8 cellular contexts compared by ENCODE assay signal in the genomic region with DNA sequence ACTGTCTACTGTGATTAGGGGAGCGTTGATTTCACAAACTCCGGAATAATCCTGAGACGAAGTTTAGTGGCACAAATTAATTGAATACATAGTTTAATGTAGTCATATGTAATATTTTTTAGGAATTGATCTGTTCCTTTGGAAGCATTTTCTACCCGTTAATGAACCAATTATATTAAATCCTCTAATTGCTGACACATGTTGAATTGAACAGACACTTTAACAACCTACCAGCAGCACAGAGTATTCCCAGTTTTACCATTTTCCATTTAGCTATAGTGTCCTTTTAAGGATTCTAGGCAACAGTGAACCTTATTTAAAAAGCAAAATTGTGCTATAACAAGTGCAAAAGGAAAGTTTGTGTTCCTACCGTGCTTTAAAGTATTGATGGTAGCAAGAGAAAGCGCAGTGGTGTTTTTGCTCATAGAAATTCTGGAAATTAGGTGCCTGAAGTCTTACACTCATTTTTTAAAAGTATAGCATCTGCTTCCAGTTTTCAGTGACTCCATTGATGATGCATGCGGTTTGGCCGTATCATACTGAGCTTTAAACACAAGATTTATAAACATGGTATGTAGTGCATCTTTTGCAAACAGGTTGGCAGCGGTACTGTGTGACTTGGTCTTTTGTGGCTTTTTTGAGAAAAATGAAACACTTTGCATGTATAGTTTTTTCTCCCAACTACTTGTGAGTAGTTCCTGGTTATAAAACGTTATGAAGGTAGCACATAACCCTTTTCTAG. TPM values are rescaled to one million over a fixed set of nuclear protein-coding genes. Genes with fewer than 3 reads are reported as not detected.
DNase-seq lines count a peak whose midpoint lies in the region; ATAC-seq and TF ChIP-seq lines count a peak whose summit lies in the region.

No MANE protein-coding gene starts in this region.

- H3K9me3 Mint-ChIP-seq in MCF 10A (ENCODE audit: unreplicated experiment), result no peaks in the 10 kb centered on the region

- H3K27ac Mint-ChIP-seq in MCF 10A (ENCODE audit: low read depth, unreplicated experiment), result peak overlapping the region; percentile 99

- H2AFZ ChIP-seq in ACC112 (ENCODE audit: low read length, unreplicated experiment), result no peak overlapping the region

- H3K4me3 ChIP-seq in ACC112 (ENCODE audit: low read depth, low read length) (peak overlapping the region; percentile 92), HUES6 (ENCODE audit: low read depth, low read length) (peak overlapping the region; percentile 77), mononuclear cell (ENCODE audit: low read length) (peak overlapping the region; percentile 99)

- H3K27ac ChIP-seq in ACC112 (ENCODE audit: low read depth, low read length), result peak overlapping the region; percentile 97
- H3K27ac ChIP-seq in HUES6 (ENCODE audit: low read depth, low read length), result peak overlapping the region; percentile 23; the same call in 1 of the 2 replicates

- H3K9me3 ChIP-seq in HUES6 (ENCODE audit: control insufficient read depth, insufficient read depth, low read depth, low read length) (peaks cover 2% of the 10 kb centered on the region; the same call in 1 of the 2 replicates), mononuclear cell (ENCODE audit: low read depth, low read length) (no peaks in the 10 kb centered on the region)

- H3K27me3 ChIP-seq in ACC112 (ENCODE audit: insufficient read depth, low read length) (no peaks in the 10 kb centered on the region), HUES6 (ENCODE audit: control insufficient read depth, insufficient read depth, low read length) (no peaks in the 10 kb centered on the region), mononuclear cell (ENCODE audit: insufficient read depth, low read length) (no peaks in the 10 kb centered on the region)

- peaks cover 32% of the 10 kb centered on the region for H3K4me1 Mint-ChIP-seq in MCF 10A (ENCODE audit: insufficient read depth, unreplicated experiment)

- peak overlapping the region; percentile 80 for H3K4me3 Mint-ChIP-seq in MCF 10A (ENCODE audit: unreplicated experiment)

- H3K4me1 ChIP-seq in ACC112 (ENCODE audit: control insufficient read depth, insufficient read depth, low read length, unreplicated experiment), result peaks cover 26% of the 10 kb centered on the region
- peaks cover 18% of the 10 kb centered on the region; the same call in 1 of the 2 replicates for H3K4me1 ChIP-seq in HUES6 (ENCODE audit: control insufficient read depth, insufficient read depth, low read length)
- peaks cover 39% of the 10 kb centered on the region for H3K4me1 ChIP-seq in mononuclear cell (ENCODE audit: insufficient read depth, low read length)

- H3K79me2 ChIP-seq in ACC112 (ENCODE audit: control insufficient read depth, insufficient read depth, low read length, unreplicated experiment), result peaks cover 67% of the 10 kb centered on the region

- H3K27me3 Mint-ChIP-seq in MCF 10A (ENCODE audit: insufficient read depth, unreplicated experiment), result no peaks in the 10 kb centered on the region

- peaks cover 63% of the 10 kb centered on the region for H3K36me3 Mint-ChIP-seq in MCF 10A (ENCODE audit: insufficient read depth, unreplicated experiment)

- no peak for TF ChIP-seq CTCF in MCF 10A (IDR thresholded peaks at IDR 0.05; ENCODE audit: unreplicated experiment)

- POLR2A ChIA-PET in MCF 10A (lab: Yijun Ruan, JAX), result interaction anchor here (0.5 to 4.6 kb wide), 13 partner anchors 17 to 1697 kb away, joined by 3 to 28 read pairs (median 5); no protein-coding TSS in a partner anchor

- no peak for ATAC-seq in GM21381 (IDR thresholded peaks at IDR 0.05; ENCODE audit: unreplicated experiment)

- intact Hi-C loops in MCF 10A (cut with micrococcal nuclease), result loop anchor here (5.0 kb wide), 1 partner anchor 47 kb away; no protein-coding TSS in a partner anchor

- DNase-seq in MCF 10A (ENCODE audit: unreplicated experiment) (no peak), cerebellar cortex (ENCODE audit: low spot score) (no peak), HT-29 (ENCODE audit: low spot score) (no peak)
- DNase-seq in effector CD4-positive, alpha-beta T cell, result no peak

- no TSS peak for BruUV-seq in MCF 10A (replicated peaks; lab: Mats Ljungman, UMichigan)

- peak overlapping the region; percentile 76 for H3K9ac ChIP-seq in HUES6 (ENCODE audit: low read length)

- CTCF ChIA-PET in MCF 10A (lab: Yijun Ruan, JAX), result interaction anchor here (0.6 to 1.0 kb wide), 2 partner anchors 33 to 83 kb away, joined by 3 to 5 read pairs; no protein-coding TSS in a partner anchor

- peaks cover 35% of the 10 kb centered on the region for H3K36me3 ChIP-seq in ACC112 (ENCODE audit: insufficient read depth, low read length)
- peaks cover 52% of the 10 kb centered on the region for H3K36me3 ChIP-seq in HUES6 (ENCODE audit: control insufficient read depth, insufficient read depth, low read length)

RNA-seq across cellular contexts. Expression of gene DDX3X, which starts 1.8 kb away (rescaled TPM):
- total RNA-seq in MCF 10A (2022) (290 and 297 TPM in 2 replicates), mononuclear cell (739 TPM)
- 100 and 102 TPM in 2 replicates for total RNA-seq in HT-29 (2014; rRNA removed; shearing (Covaris generic))
